In genomic region chr12:6872073-6873048, GRCh38 we compare ENCODE assay signal across 8 cellular contexts. TPM values are rescaled to one million over a fixed set of nuclear protein-coding genes. Genes with fewer than 3 reads are reported as not detected.
DNase-seq lines count a peak whose midpoint lies in the region; TF ChIP-seq lines count a peak whose summit lies in the region.

No MANE protein-coding gene starts in this region.

- H3K4me1 ChIP-seq in thymus (ENCODE audit: control insufficient read depth, insufficient read depth, low read length): peaks cover 15% of the 10 kb centered on the region

- peak; percentile 39 for TF ChIP-seq POLR2A in GM18526 (IDR thresholded peaks at IDR 0.05; ENCODE audit: extremely low read depth, insufficient read length)

- in situ Hi-C loops in ACHN (cut with HindIII; ENCODE audit: low pct_ligation_motif_present, low pct_unique_long_range_greater_than_20kb, low sequenced_read_pairs) (no loop called here), SK-MEL-5 (cut with HindIII; ENCODE audit: low pct_unique_long_range_greater_than_20kb, low sequenced_read_pairs) (no loop called here)

- peak overlapping the region; percentile 80 for H3K27ac ChIP-seq in thymus (ENCODE audit: low read depth)

- H3K9me3 Mint-ChIP-seq in activated naive CD4-positive, alpha-beta T cell treated with anti-CD3 and anti-CD28 coated beads, Interleukin-2, amount 50 U/mL, for 24 hours: no peaks in the 10 kb centered on the region
- no peaks in the 10 kb centered on the region for H3K9me3 Mint-ChIP-seq in osteocyte (ENCODE audit: unreplicated experiment)

- H3K4me3 Mint-ChIP-seq in activated naive CD4-positive, alpha-beta T cell treated with anti-CD3 and anti-CD28 coated beads, Interleukin-2, amount 50 U/mL, for 24 hours: peak overlapping the region; percentile 89
- H3K4me3 Mint-ChIP-seq in osteocyte (ENCODE audit: unreplicated experiment): peak overlapping the region; percentile 86

- intact Hi-C loops in head of caudate nucleus (cut with DNase I): loop anchor here (2.0 kb wide), 1 partner anchor 18 kb away; no protein-coding TSS in a partner anchor

- H3K27ac Mint-ChIP-seq in activated naive CD4-positive, alpha-beta T cell treated with anti-CD3 and anti-CD28 coated beads, Interleukin-2, amount 50 U/mL, for 24 hours: peak overlapping the region; percentile 62
- peak overlapping the region; percentile 79 for H3K27ac Mint-ChIP-seq in osteocyte (ENCODE audit: unreplicated experiment)

- peaks cover 7% of the 10 kb centered on the region for H3K36me3 Mint-ChIP-seq in activated naive CD4-positive, alpha-beta T cell treated with anti-CD3 and anti-CD28 coated beads, Interleukin-2, amount 50 U/mL, for 24 hours
- H3K36me3 Mint-ChIP-seq in osteocyte (ENCODE audit: unreplicated experiment): peaks cover 25% of the 10 kb centered on the region

- H3K4me3 ChIP-seq in thymus (ENCODE audit: low read length): peak overlapping the region; percentile 82

- no peaks in the 10 kb centered on the region for H3K27me3 ChIP-seq in thymus (ENCODE audit: control insufficient read depth, insufficient read depth)

- DNase-seq in ACHN (peak; percentile 88), SK-MEL-5 (ENCODE audit: low read depth, low spot score) (peak; percentile 77), head of caudate nucleus (peak; percentile 65 to 92 (median 84)), osteocyte (ENCODE audit: extremely low spot score, unreplicated experiment) (peak; percentile 95)

- peak; percentile 48; the same call in 1 of the 2 replicates for TF ChIP-seq RAD21 in Ishikawa (IDR thresholded peaks at IDR 0.05; ENCODE audit: low read depth)

- no peak for TF ChIP-seq EP300 in Ishikawa (IDR thresholded peaks at IDR 0.05; ENCODE audit: borderline replicate concordance)

- TF ChIP-seq CTCF in osteocyte (IDR thresholded peaks at IDR 0.05): peak; percentile 97

- H3K27me3 Mint-ChIP-seq in activated naive CD4-positive, alpha-beta T cell treated with anti-CD3 and anti-CD28 coated beads, Interleukin-2, amount 50 U/mL, for 24 hours: no peaks in the 10 kb centered on the region
- H3K27me3 Mint-ChIP-seq in osteocyte (ENCODE audit: unreplicated experiment): no peaks in the 10 kb centered on the region

- H3K9me3 ChIP-seq in thymus (ENCODE audit: control insufficient read depth): no peaks in the 10 kb centered on the region

- peaks cover 48% of the 10 kb centered on the region for H3K4me1 Mint-ChIP-seq in activated naive CD4-positive, alpha-beta T cell treated with anti-CD3 and anti-CD28 coated beads, Interleukin-2, amount 50 U/mL, for 24 hours
- H3K4me1 Mint-ChIP-seq in osteocyte (ENCODE audit: unreplicated experiment): peaks cover 44% of the 10 kb centered on the region

- WGBS in thymus: 7% methylated on average over 40 of the region's 40 CpGs

- peaks cover 11% of the 10 kb centered on the region for H3K36me3 ChIP-seq in thymus (ENCODE audit: control insufficient read depth, insufficient read depth)

TF ChIP-seq in Ishikawa, 13 proteins besides CTCF, POLR2A, EP300 and RAD21:
- TF ChIP-seq TAF1 (IDR thresholded peaks at IDR 0.05; ENCODE audit: low read depth) (no peak; the same call in 1 of the 2 replicates), REST (IDR thresholded peaks at IDR 0.05; ENCODE audit: low read depth) (no peak), FOXM1 (IDR thresholded peaks at IDR 0.05; ENCODE audit: borderline replicate concordance, low read depth) (no peak), NFIC (IDR thresholded peaks at IDR 0.05) (no peak), ZBTB7A (IDR thresholded peaks at IDR 0.05; ENCODE audit: low read depth) (peak; percentile 87), CREB1 (IDR thresholded peaks at IDR 0.05; ENCODE audit: low read depth) (no peak), MAX (IDR thresholded peaks at IDR 0.05) (peak; percentile 68), TEAD4 (IDR thresholded peaks at IDR 0.05) (peak; percentile 52; the same call in 1 of the 2 replicates), TCF12 (IDR thresholded peaks at IDR 0.05; ENCODE audit: low read depth) (peak; percentile 43; the same call in 1 of the 2 replicates), EGR1 (IDR thresholded peaks at IDR 0.05) (no peak), CEBPB (IDR thresholded peaks at IDR 0.05) (no peak), YY1 (IDR thresholded peaks at IDR 0.05; ENCODE audit: low read depth) (peak; percentile 41)
- TF ChIP-seq, protein P1, sequence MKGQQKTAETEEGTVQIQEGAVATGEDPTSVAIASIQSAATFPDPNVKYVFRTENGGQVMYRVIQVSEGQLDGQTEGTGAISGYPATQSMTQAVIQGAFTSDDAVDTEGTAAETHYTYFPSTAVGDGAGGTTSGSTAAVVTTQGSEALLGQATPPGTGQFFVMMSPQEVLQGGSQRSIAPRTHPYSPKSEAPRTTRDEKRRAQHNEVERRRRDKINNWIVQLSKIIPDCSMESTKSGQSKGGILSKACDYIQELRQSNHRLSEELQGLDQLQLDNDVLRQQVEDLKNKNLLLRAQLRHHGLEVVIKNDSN (IDR thresholded peaks at IDR 0.05): peak; percentile 41; the same call in 1 of the 2 replicates

RNA-seq across cellular contexts. Expression of gene SPSB2, which starts 0.7 kb away (rescaled TPM):
- 6.4 and 8.3 TPM in 2 replicates for total RNA-seq in SK-MEL-5 (2014; rRNA removed; shearing (Covaris generic))
- polyA plus RNA-seq in SK-MEL-5 (2015; cell fraction: cytosol; rRNA removed): 13.4 and 17.4 TPM in 2 replicates
- 25.9 and 32.2 TPM in 2 replicates for polyA plus RNA-seq in SK-MEL-5 (2015; cell fraction: nucleus; rRNA removed)
- 9.2 and 11.5 TPM in 2 replicates for total RNA-seq in osteocyte
- 14.9 TPM for polyA plus RNA-seq in thymus

RNA-seq across cellular contexts. Expression of gene TPI1, which starts 5.0 kb away (rescaled TPM):
- 1,835 and 2,004 TPM in 2 replicates for total RNA-seq in SK-MEL-5 (2014; rRNA removed; shearing (Covaris generic))
- polyA plus RNA-seq in SK-MEL-5 (2015; cell fraction: cytosol; rRNA removed): 956 and 987 TPM in 2 replicates
- polyA plus RNA-seq in SK-MEL-5 (2015; cell fraction: nucleus; rRNA removed): 314 and 367 TPM in 2 replicates
- 408 and 415 TPM in 2 replicates for total RNA-seq in osteocyte
- polyA plus RNA-seq in thymus: 282 TPM

RNA-seq across cellular contexts. Expression of gene USP5, which starts 20.4 kb away (rescaled TPM):
- 87.9 and 92.6 TPM in 2 replicates for total RNA-seq in SK-MEL-5 (2014; rRNA removed; shearing (Covaris generic))
- 79.8 and 97.6 TPM in 2 replicates for polyA plus RNA-seq in SK-MEL-5 (2015; cell fraction: cytosol; rRNA removed)
- polyA plus RNA-seq in SK-MEL-5 (2015; cell fraction: nucleus; rRNA removed): 121 and 128 TPM in 2 replicates
- total RNA-seq in osteocyte: 113 and 114 TPM in 2 replicates
- polyA plus RNA-seq in thymus: 32.2 TPM

RNA-seq across cellular contexts. Expression of gene CDCA3, which starts 21.3 kb away (rescaled TPM):
- total RNA-seq in SK-MEL-5 (2014; rRNA removed; shearing (Covaris generic)): 47.1 and 52.3 TPM in 2 replicates
- 48.8 and 56.0 TPM in 2 replicates for polyA plus RNA-seq in SK-MEL-5 (2015; cell fraction: cytosol; rRNA removed)
- polyA plus RNA-seq in SK-MEL-5 (2015; cell fraction: nucleus; rRNA removed): 139 and 185 TPM in 2 replicates
- 8.0 and 9.2 TPM in 2 replicates for total RNA-seq in osteocyte
- 5.9 TPM for polyA plus RNA-seq in thymus

RNA-seq across cellular contexts. Expression of gene GNB3, which starts 31.6 kb away (rescaled TPM):
- 0.08 TPM in 1 of 2 replicates, not detected in the other for total RNA-seq in SK-MEL-5 (2014; rRNA removed; shearing (Covaris generic))
- 0.18 and 0.33 TPM in 2 replicates for polyA plus RNA-seq in SK-MEL-5 (2015; cell fraction: cytosol; rRNA removed)
- 8.0 and 8.6 TPM in 2 replicates for polyA plus RNA-seq in SK-MEL-5 (2015; cell fraction: nucleus; rRNA removed)
- 8.3 and 10.6 TPM in 2 replicates for total RNA-seq in osteocyte
- 1.3 TPM for polyA plus RNA-seq in thymus

Comparison
In these comparisons a context has a peak if more than half of its experiments do, and no peak if none do; other contexts are left out.
1. Peak in every context shown above with its lines: DNase-seq, H3K4me3 ChIP-seq and H3K27ac ChIP-seq.